In genomic region chr1:88250915-88251314, GRCh38 we compare ENCODE assay signal across 28 cellular contexts.
"Had no signal": no experiment of that assay in that cellular context is flagged by ENCODE, and none has a peak within 500 bp of the region (broad histone marks: within the 10 kb centered on the region; RNA-seq: fewer than 3 reads in every experiment).

No MANE protein-coding gene starts in this region.

- H3K4me3 ChIP-seq: colonic mucosa, coronary artery, dorsolateral prefrontal cortex, esophagus muscularis mucosa, esophagus squamous epithelium, gastrocnemius medialis, gastroesophageal sphincter, heart left ventricle, heart right ventricle had no signal

- H3K27ac ChIP-seq: colonic mucosa, coronary artery, dorsolateral prefrontal cortex, epithelial cell of prostate, esophagus muscularis mucosa, esophagus squamous epithelium, foreskin keratinocyte, gastrocnemius medialis, gastroesophageal sphincter, heart left ventricle, heart right ventricle had no signal

- H3K4me1 ChIP-seq: colonic mucosa, esophagus muscularis mucosa, esophagus squamous epithelium, foreskin keratinocyte, gastrocnemius medialis, gastroesophageal sphincter, heart left ventricle, heart right ventricle had no signal

- H3K27me3 ChIP-seq: colonic mucosa, dorsolateral prefrontal cortex, esophagus muscularis mucosa, esophagus squamous epithelium, foreskin keratinocyte, gastrocnemius medialis, gastroesophageal sphincter, heart left ventricle, heart right ventricle had no signal

- H3K36me3 ChIP-seq: colonic mucosa, esophagus muscularis mucosa, esophagus squamous epithelium, gastrocnemius medialis, gastroesophageal sphincter, heart left ventricle, heart right ventricle had no signal

- DNase-seq: colonic mucosa; cortex of kidney; dermis blood vessel endothelial cell; dorsolateral prefrontal cortex; effector CD4-positive, alpha-beta T cell; effector CD8-positive, alpha-beta T cell; effector memory CD4-positive, alpha-beta T cell; effector memory CD8-positive, alpha-beta T cell; endodermal cell; erythroblast; esophagus squamous epithelium; foreskin fibroblast; foreskin keratinocyte; foreskin melanocyte; gastrocnemius medialis; glutamatergic neuron; head of caudate nucleus; heart left ventricle; heart right ventricle had no signal

- ATAC-seq: effector memory CD8-positive, alpha-beta T cell; esophagus mucosa; foreskin keratinocyte; gastrocnemius medialis; gastroesophageal sphincter; heart left ventricle; heart right ventricle had no signal

- H3K9me3 ChIP-seq: colonic mucosa, esophagus muscularis mucosa, esophagus squamous epithelium, gastrocnemius medialis, gastroesophageal sphincter had no signal

- FAIRE-seq: colon, endometrium, endothelial cell of umbilical vein, frontal cortex had no signal
